Comparison of ENCODE assay signal across 8 cellular contexts in the genomic region with DNA sequence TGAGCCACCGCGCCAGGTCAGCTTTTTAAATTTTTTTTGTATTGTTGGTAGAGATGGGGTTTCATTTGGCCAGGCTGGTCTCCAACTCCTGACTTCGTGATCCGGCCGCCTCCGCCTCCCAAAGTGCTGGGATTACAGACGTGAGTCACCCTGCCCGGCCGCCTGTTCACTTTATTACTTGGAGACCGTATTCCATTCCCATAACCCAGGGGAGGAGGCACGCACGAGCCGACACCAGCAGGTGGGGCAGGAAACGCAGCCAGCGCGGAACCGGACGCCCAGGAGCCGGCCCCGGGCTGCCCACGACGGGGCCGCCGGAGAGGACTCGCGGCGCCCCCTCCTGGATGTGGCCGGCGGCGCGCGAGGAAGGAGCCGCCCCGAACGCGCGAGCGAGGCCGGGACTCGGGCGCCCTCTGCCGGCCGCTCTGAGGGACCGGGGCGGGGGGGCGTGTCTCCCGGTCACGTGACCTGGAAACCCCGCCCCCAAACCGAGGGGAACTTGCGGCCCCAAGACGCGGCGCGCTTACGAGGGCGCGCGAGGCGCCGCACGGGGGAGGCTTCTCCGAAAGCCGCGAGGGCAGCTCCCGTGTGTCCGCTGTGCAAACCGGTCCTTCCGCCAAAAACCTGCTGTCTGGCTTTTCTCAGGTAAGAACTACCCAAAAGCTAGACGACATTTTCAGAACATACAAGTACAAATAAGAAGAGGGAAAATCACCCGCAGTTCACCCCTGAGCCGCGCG. TPM values are rescaled to one million over a fixed set of nuclear protein-coding genes. Genes with fewer than 3 reads are reported as not detected.
DNase-seq lines count a peak whose midpoint lies in the region; ATAC-seq and TF ChIP-seq lines count a peak whose summit lies in the region.

No MANE protein-coding gene starts in this region.

- BruUV-seq in Panc1 (replicated peaks; lab: Mats Ljungman, UMichigan): no TSS peak

- no peaks in the 10 kb centered on the region for H3K36me3 Mint-ChIP-seq in activated naive CD4-positive, alpha-beta T cell treated with anti-CD3 and anti-CD28 coated beads, Interleukin-2, amount 50 U/mL, for 24 hours

- H3K27me3 ChIP-seq in Panc1 (ENCODE audit: control insufficient read depth, insufficient read depth, low read length): no peaks in the 10 kb centered on the region
- no peaks in the 10 kb centered on the region for H3K27me3 ChIP-seq in aorta (ENCODE audit: control insufficient read depth in 1 of 2, insufficient read depth in 2 of 2, low read length in 1 of 2)

- H3K4me1 Mint-ChIP-seq in activated naive CD4-positive, alpha-beta T cell treated with anti-CD3 and anti-CD28 coated beads, Interleukin-2, amount 50 U/mL, for 24 hours: peaks cover 4% of the 10 kb centered on the region

- no peak for DNase-seq in GM12864 (ENCODE audit: low read depth)
- DNase-seq in Panc1 (ENCODE audit: low read depth, low spot score): peak; percentile 87
- DNase-seq in cardiac septum (ENCODE audit: low spot score): peak; percentile 93
- peak; percentile 80 for DNase-seq in putamen (ENCODE audit: low spot score)
- DNase-seq in aorta: peak; percentile 94 to 97
- DNase-seq in GF-D8 (lab: John Stamatoyannopoulos, UW): no peak

- H3K4me3 Mint-ChIP-seq in activated naive CD4-positive, alpha-beta T cell treated with anti-CD3 and anti-CD28 coated beads, Interleukin-2, amount 50 U/mL, for 24 hours: peak overlapping the region; percentile 80

- H3K9me3 Mint-ChIP-seq in activated naive CD4-positive, alpha-beta T cell treated with anti-CD3 and anti-CD28 coated beads, Interleukin-2, amount 50 U/mL, for 24 hours: no peaks in the 10 kb centered on the region

- H3K27me3 Mint-ChIP-seq in activated naive CD4-positive, alpha-beta T cell treated with anti-CD3 and anti-CD28 coated beads, Interleukin-2, amount 50 U/mL, for 24 hours: no peaks in the 10 kb centered on the region

- H3K9me3 ChIP-seq in Panc1 (ENCODE audit: control insufficient read depth, insufficient read depth, low read depth, low read length): peaks cover 3% of the 10 kb centered on the region; the same call in 1 of the 2 replicates
- no peaks in the 10 kb centered on the region for H3K9me3 ChIP-seq in aorta (ENCODE audit: control insufficient read depth, low read length)

- no peak overlapping the region for H3K4me3 ChIP-seq in GM12864 (ENCODE audit: low read depth, low read length)
- H3K4me3 ChIP-seq in Panc1 (ENCODE audit: low read depth in 2 of 2, low read length in 2 of 2): peak overlapping the region; percentile 35 to 73
- H3K4me3 ChIP-seq in aorta (ENCODE audit: low read length in 2 of 2): no peak overlapping the region

- CTCF ChIA-PET in Panc1 (lab: Charles Lee): interaction anchor here (0.6 to 1.6 kb wide), 8 partner anchors 14 to 197 kb away, joined by 3 to 11 read pairs (median 4); no protein-coding TSS in a partner anchor

- TF ChIP-seq CTCF in GM12864 (IDR thresholded peaks at IDR 0.05; ENCODE audit: low read depth, low read length, missing control alignments) (peak; percentile 74), Panc1 (IDR thresholded peaks at IDR 0.05) (peak; percentile 100)

- peak overlapping the region; percentile 84 for H3K27ac Mint-ChIP-seq in activated naive CD4-positive, alpha-beta T cell treated with anti-CD3 and anti-CD28 coated beads, Interleukin-2, amount 50 U/mL, for 24 hours

- 5 to 6% methylated on average over 41 to 74 of the region's 74 CpGs for WGBS in aorta, 2 donors

- H3K36me3 ChIP-seq in Panc1 (ENCODE audit: control insufficient read depth, insufficient read depth, low read length) (no peaks in the 10 kb centered on the region), aorta (ENCODE audit: control insufficient read depth in 1 of 2, insufficient read depth in 2 of 2, low read length in 1 of 2) (no peaks in the 10 kb centered on the region)

- intact Hi-C loops in Panc1 (cut with micrococcal nuclease; ENCODE audit: unreplicated experiment): loop anchor here (5.0 kb wide), 1 partner anchor 66 kb away; a partner anchor contains a TSS
- intact Hi-C loops in cardiac septum (cut with DNase I): loop anchor here (2.0 kb wide), 1 partner anchor 70 kb away; no protein-coding TSS in a partner anchor
- intact Hi-C loops in aorta (cut with DNase I): no loop called here

- in situ Hi-C loops in Panc1 (cut with HindIII; ENCODE audit: low pct_unique_long_range_greater_than_20kb, low sequenced_read_pairs): no loop called here

- ATAC-seq in HG02642 (IDR thresholded peaks at IDR 0.05; ENCODE audit: poor library complexity, unreplicated experiment) (peak; percentile 91), Panc1 (peak; percentile 99), aorta (ENCODE audit: low FRiP score) (peak; percentile 99)

- POLR2A ChIA-PET in Panc1 (lab: Charles Lee): interaction anchor here (0.5 to 1.3 kb wide), 4 partner anchors 12 to 375 kb away, joined by 3 to 5 read pairs (median 4); a partner anchor contains a TSS

- H3K27ac ChIP-seq in Panc1 (ENCODE audit: low read length) (peak overlapping the region; percentile 77), aorta (ENCODE audit: low read depth in 1 of 2, low read length in 2 of 2) (peak overlapping the region in 1 of 2 donors; percentile 68)

- H3K4me1 ChIP-seq in Panc1 (ENCODE audit: control insufficient read depth, insufficient read depth, low read length) (peaks cover 6% of the 10 kb centered on the region; the same call in 1 of the 2 replicates), aorta (ENCODE audit: control insufficient read depth in 1 of 2, insufficient read depth in 2 of 2, low read length in 2 of 2) (no peaks in the 10 kb centered on the region)

RNA-seq across cellular contexts. Expression of a gene that starts 11.6 kb away (rescaled TPM):
- 345 TPM for total RNA-seq in Panc1 (2021; ENCODE audit: unreplicated experiment)
- polyA plus RNA-seq in Panc1 (2012; ENCODE audit: insufficient read length): 671 TPM
- 158 TPM for total RNA-seq in cardiac septum
- total RNA-seq in aorta: 100 to 1,000 TPM; 146 to 184 TPM
- polyA plus RNA-seq in aorta: 100 to 1,000 TPM; 125 to 224 TPM

RNA-seq across cellular contexts. Expression of a gene that starts 16.7 kb away (rescaled TPM):
- total RNA-seq in Panc1 (2021; ENCODE audit: unreplicated experiment): 175 TPM
- polyA plus RNA-seq in Panc1 (2012; ENCODE audit: insufficient read length): 310 TPM
- 75.9 TPM for total RNA-seq in cardiac septum
- total RNA-seq in aorta: 10 to 100 TPM; 35.9 to 44.9 TPM
- 100 to 1,000 TPM in 1 of 2 donors, 10 to 100 TPM in 1; 75.9 to 142 TPM for polyA plus RNA-seq in aorta

RNA-seq across cellular contexts. Expression of a gene that starts 18.7 kb away (rescaled TPM):
- total RNA-seq in Panc1 (2021; ENCODE audit: unreplicated experiment): 9.8 TPM
- polyA plus RNA-seq in Panc1 (2012; ENCODE audit: insufficient read length): 13.3 TPM
- total RNA-seq in cardiac septum: 0.38 TPM
- total RNA-seq in aorta: 1 to 10 TPM; 1.0 to 1.3 TPM
- polyA plus RNA-seq in aorta: 1 to 10 TPM in 1 of 2 donors, under 1 TPM in 1; 0.25 to 1.5 TPM

RNA-seq across cellular contexts. Expression of a gene that starts 41.9 kb away (rescaled TPM):
- total RNA-seq in Panc1 (2021; ENCODE audit: unreplicated experiment): 21.8 TPM
- polyA plus RNA-seq in Panc1 (2012; ENCODE audit: insufficient read length): 44.2 TPM
- total RNA-seq in cardiac septum: 0.40 TPM
- total RNA-seq in aorta: 1 to 10 TPM; 1.4 to 1.9 TPM
- polyA plus RNA-seq in aorta: 1 to 10 TPM; 1.7 to 1.9 TPM

RNA-seq across cellular contexts. Expression of a gene that starts 42.1 kb away (rescaled TPM):
- total RNA-seq in Panc1 (2021; ENCODE audit: unreplicated experiment) (81.8 TPM), cardiac septum (2.6 TPM), aorta (1 to 10 TPM; 5.6 to 8.5 TPM)
- polyA plus RNA-seq in Panc1 (2012; ENCODE audit: insufficient read length): 144 TPM
- polyA plus RNA-seq in aorta: 1 to 10 TPM; 8.4 to 9.9 TPM

Comparison
In these comparisons a context has a peak if more than half of its experiments do, and no peak if none do; other contexts are left out.
1. DNase-seq: peak in Panc1 (single experiment), cardiac septum (single experiment), putamen (single experiment) and aorta (2 of 2); none in GM12864 (single experiment) and GF-D8 (single experiment).
2. H3K4me3 ChIP-seq: peak in Panc1 (2 of 2); none in GM12864 (single experiment) and aorta (0 of 2).
3. intact Hi-C loops: an anchor here in Panc1 (5.0 kb wide) and cardiac septum (2.0 kb wide); none called in aorta.
4. Peak in every context shown above with its lines, with median percentiles within 50 percentile points of each other: ATAC-seq.